ENCODE assay signal across 2 cellular contexts in the genomic region with DNA sequence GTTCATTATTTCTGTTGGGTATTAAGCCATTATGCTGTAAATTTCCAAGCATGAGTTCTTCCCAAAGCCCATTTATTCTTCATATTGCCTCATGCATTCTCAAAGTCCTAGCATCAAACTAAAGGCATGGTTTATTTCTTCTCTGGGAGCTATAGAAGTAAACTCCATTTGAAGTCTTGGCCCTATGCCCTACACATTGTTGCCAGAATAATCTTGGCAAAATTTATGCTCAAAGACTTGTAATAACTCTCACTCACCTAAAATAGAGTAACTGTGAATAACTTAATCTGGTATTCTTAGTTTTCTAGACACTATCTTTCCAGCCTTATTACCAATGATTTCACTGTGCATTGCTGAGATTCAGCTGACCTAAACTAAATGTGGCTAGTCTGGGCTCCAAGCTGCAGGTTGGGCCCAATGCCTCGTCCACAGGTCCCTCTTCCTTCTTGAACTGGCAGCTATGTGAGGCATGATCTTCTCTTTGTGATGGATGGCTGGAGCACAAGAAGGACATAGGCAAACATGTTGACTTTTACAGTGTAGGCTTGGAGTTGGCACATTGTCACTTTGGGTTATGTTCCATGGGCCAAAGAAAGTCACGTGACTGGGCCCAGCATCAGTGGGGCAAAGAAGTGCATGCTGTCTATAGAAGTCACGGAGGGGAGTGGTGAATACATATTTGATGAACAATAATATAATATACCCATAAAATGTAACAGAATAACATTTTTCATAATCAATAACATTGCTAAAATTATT.
TF ChIP-seq lines count a peak whose summit lies in the region.

No MANE protein-coding gene starts in this region.

TF ChIP-seq in A549, 52 proteins besides CTCF, POLR2A, EP300 and RAD21:
- TF ChIP-seq, protein P1, sequence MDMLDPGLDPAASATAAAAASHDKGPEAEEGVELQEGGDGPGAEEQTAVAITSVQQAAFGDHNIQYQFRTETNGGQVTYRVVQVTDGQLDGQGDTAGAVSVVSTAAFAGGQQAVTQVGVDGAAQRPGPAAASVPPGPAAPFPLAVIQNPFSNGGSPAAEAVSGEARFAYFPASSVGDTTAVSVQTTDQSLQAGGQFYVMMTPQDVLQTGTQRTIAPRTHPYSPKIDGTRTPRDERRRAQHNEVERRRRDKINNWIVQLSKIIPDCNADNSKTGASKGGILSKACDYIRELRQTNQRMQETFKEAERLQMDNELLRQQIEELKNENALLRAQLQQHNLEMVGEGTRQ (IDR thresholded peaks at IDR 0.05) = 0 out of 2 replicates have a peak, but pooled peaks have one; percentile 20
- TF ChIP-seq FOSL2 (IDR thresholded peaks at IDR 0.05) (no peak), FOSL2 (CRISPR knock-in tag; IDR thresholded peaks at IDR 0.05) (no peak), MYC (IDR thresholded peaks at IDR 0.05; ENCODE audit: borderline replicate concordance, low read length) (no peak), PHF8 (IDR thresholded peaks at IDR 0.05; ENCODE audit: borderline replicate concordance, low read depth) (no peak), POLR2AphosphoS2 (conservative IDR thresholded peaks at IDR 0.05; ENCODE audit: low read length) (no peak), RFX5 (IDR thresholded peaks at IDR 0.05) (no peak), GATA3 (IDR thresholded peaks at IDR 0.05; ENCODE audit: borderline replicate concordance) (no peak)
TF ChIP-seq in A549: peak in this region for 1.

TF ChIP-seq in H1, 55 proteins besides CTCF, POLR2A, EP300 and RAD21:
- no peak for TF ChIP-seq TAF7 (optimal IDR thresholded peaks at IDR 0.05; ENCODE audit: borderline replicate concordance, low read depth, low read length)
- TF ChIP-seq TAF1 (IDR thresholded peaks at IDR 0.05; ENCODE audit: low read depth, low read length) = no peak
- TF ChIP-seq EZH2 (IDR thresholded peaks at IDR 0.05; ENCODE audit: low read depth, low read length, severe bottlenecking) = no peak
- no peak for TF ChIP-seq BACH1 (IDR thresholded peaks at IDR 0.05; ENCODE audit: low read length)
- TF ChIP-seq CBX8 (IDR thresholded peaks at IDR 0.05; ENCODE audit: borderline replicate concordance, low read depth, low read length) = no peak
- TF ChIP-seq EGR1 (IDR thresholded peaks at IDR 0.05; ENCODE audit: borderline replicate concordance, low read depth, low read length) = no peak
- no peak for TF ChIP-seq FOSL1 (IDR thresholded peaks at IDR 0.05; ENCODE audit: insufficient read depth, low read depth, low read length)
- no peak for TF ChIP-seq RXRA (IDR thresholded peaks at IDR 0.05; ENCODE audit: insufficient read depth, low read depth, low read length)
- no peak for TF ChIP-seq CBX5 (IDR thresholded peaks at IDR 0.05; ENCODE audit: low read depth, low read length)
- no peak for TF ChIP-seq HDAC6 (IDR thresholded peaks at IDR 0.05; ENCODE audit: low read depth, low read length)
- TF ChIP-seq NANOG (IDR thresholded peaks at IDR 0.05; ENCODE audit: insufficient read depth, low read depth, low read length, poor library complexity, severe bottlenecking) = no peak
- no peak for TF ChIP-seq ZNF274 (IDR thresholded peaks at IDR 0.05; ENCODE audit: borderline replicate concordance, extremely low read depth, low read length)
- no peak for TF ChIP-seq KDM1A (IDR thresholded peaks at IDR 0.05; ENCODE audit: borderline replicate concordance, low read length)
- TF ChIP-seq NRF1 (IDR thresholded peaks at IDR 0.05; ENCODE audit: low read depth, low read length) = no peak
- no peak for TF ChIP-seq SP4 (IDR thresholded peaks at IDR 0.05; ENCODE audit: low read length)
- TF ChIP-seq SUZ12 (IDR thresholded peaks at IDR 0.05; ENCODE audit: low read length) = no peak
- TF ChIP-seq CREB1 (IDR thresholded peaks at IDR 0.05) = no peak
- TF ChIP-seq, protein P1 (IDR thresholded peaks at IDR 0.05; ENCODE audit: low read length) = no peak
- TF ChIP-seq, protein P2, sequence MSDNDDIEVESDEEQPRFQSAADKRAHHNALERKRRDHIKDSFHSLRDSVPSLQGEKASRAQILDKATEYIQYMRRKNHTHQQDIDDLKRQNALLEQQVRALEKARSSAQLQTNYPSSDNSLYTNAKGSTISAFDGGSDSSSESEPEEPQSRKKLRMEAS (IDR thresholded peaks at IDR 0.05) = no peak
